9 cellular contexts compared by ENCODE assay signal in genomic region chr17:77011173-77012011, GRCh38.
DNase-seq lines count a peak whose midpoint lies in the region; ATAC-seq and TF ChIP-seq lines count a peak whose summit lies in the region.
"Had no signal": no experiment of that assay in that cellular context is flagged by ENCODE, and none has a peak within 500 bp of the region (broad histone marks: within the 10 kb centered on the region; RNA-seq: fewer than 3 reads in every experiment).

No MANE protein-coding gene starts in this region.

- intact Hi-C loops in Calu3 (cut with micrococcal nuclease; ENCODE audit: unreplicated experiment), result loop anchor here (1.0 kb wide), 1 partner anchor 45 kb away; no protein-coding TSS in a partner anchor

- DNase-seq in Calu3 (peak; percentile 61), Kasumi-1 (lab: John Stamatoyannopoulos, UW) (peak; percentile 83 to 88), brain microvascular endothelial cell (peak; percentile 46), myocyte (ENCODE audit: low read depth) (peak; percentile 10), GOT3 (lab: John Stamatoyannopoulos, UW) (no peak), NCI-H128 (lab: John Stamatoyannopoulos, UW; ENCODE audit: unreplicated experiment) (no peak), GM19240 (ENCODE audit: insufficient read length, low spot score) (no peak)

- H3K36me3 Mint-ChIP-seq in Calu3 (ENCODE audit: insufficient read depth, unreplicated experiment), result no peaks in the 10 kb centered on the region

- H3K4me3 Mint-ChIP-seq in Calu3 (ENCODE audit: low read depth, unreplicated experiment), result no peak overlapping the region

- no peaks in the 10 kb centered on the region for H3K4me1 Mint-ChIP-seq in Calu3 (ENCODE audit: low read depth, unreplicated experiment)

- peaks cover 66% of the 10 kb centered on the region for H3K27me3 Mint-ChIP-seq in Calu3 (ENCODE audit: unreplicated experiment)

- in situ Hi-C loops in brain microvascular endothelial cell (cut with HindIII; ENCODE audit: low pct_ligation_motif_present, low sequenced_read_pairs), result no loop called here

- no peak overlapping the region for H3K4me3 ChIP-seq in brain microvascular endothelial cell (ENCODE audit: low read depth, low read length)

- peak; percentile 53 for TF ChIP-seq CTCF in Calu3 (IDR thresholded peaks at IDR 0.05; ENCODE audit: unreplicated experiment)
- TF ChIP-seq CTCF in brain microvascular endothelial cell (IDR thresholded peaks at IDR 0.05; ENCODE audit: low read depth, low read length, missing control alignments), result peak; percentile 72

- H3K27me3 ChIP-seq in brain microvascular endothelial cell (replicated peaks), result no peaks in the 10 kb centered on the region

- no peaks in the 10 kb centered on the region for H3K36me3 ChIP-seq in brain microvascular endothelial cell (replicated peaks)

- ATAC-seq in SK-N-SH treated with all-trans-retinoic acid at 6 μM for 48 hours, result peak; percentile 51; the same call in 1 of the 3 replicates
- ATAC-seq: right cardiac atrium had no signal

- H3K27ac Mint-ChIP-seq in Calu3 (ENCODE audit: unreplicated experiment), result no peak overlapping the region

- CTCF ChIA-PET in Calu3 (lab: Charles Lee), result interaction anchor here (1.0 to 1.6 kb wide), 2 partner anchors 11 to 45 kb away, joined by 5 to 8 read pairs; no protein-coding TSS in a partner anchor

- no peak overlapping the region for H3K27ac ChIP-seq in brain microvascular endothelial cell

- BruUV-seq in Calu3 (replicated peaks; lab: Mats Ljungman, UMichigan), result no TSS peak

- H3K9me3 Mint-ChIP-seq in Calu3 (ENCODE audit: low read depth, unreplicated experiment), result peaks cover 4% of the 10 kb centered on the region

TF ChIP-seq in SK-N-SH treated with all-trans-retinoic acid at 6 μM for 48 hours, 23 proteins besides CTCF, POLR2A, EP300 and RAD21:
- TF ChIP-seq POU6F1 (CRISPR knock-in tag; IDR thresholded peaks at IDR 0.05; ENCODE audit: borderline replicate concordance, low read depth) (no peak), RARB (CRISPR knock-in tag; IDR thresholded peaks at IDR 0.05) (no peak), OSR1 (CRISPR knock-in tag; IDR thresholded peaks at IDR 0.05) (no peak), BACH2 (CRISPR knock-in tag; IDR thresholded peaks at IDR 0.05; ENCODE audit: borderline replicate concordance) (no peak), ZNF70 (CRISPR knock-in tag; IDR thresholded peaks at IDR 0.05) (no peak), ESRRG (CRISPR knock-in tag; IDR thresholded peaks at IDR 0.05) (no peak), TSHZ2 (CRISPR knock-in tag; IDR thresholded peaks at IDR 0.05) (no peak)

Comparison
In these comparisons a context has a peak if more than half of its experiments do, and no peak if none do; other contexts are left out.
1. DNase-seq: peak in Calu3 (single experiment), Kasumi-1 (2 of 2), brain microvascular endothelial cell (single experiment) and myocyte (single experiment); none in GOT3 (single experiment), NCI-H128 (single experiment) and GM19240 (single experiment).